In genomic region chr11:90722552-90723190, GRCh38 we compare ENCODE assay signal across 19 cellular contexts.
DNase-seq lines count a peak whose midpoint lies in the region; ATAC-seq and TF ChIP-seq lines count a peak whose summit lies in the region.
"Had no signal": no experiment of that assay in that cellular context is flagged by ENCODE, and none has a peak within 500 bp of the region (broad histone marks: within the 10 kb centered on the region; RNA-seq: fewer than 3 reads in every experiment).

No MANE protein-coding gene starts in this region.

- peak; percentile 78 for DNase-seq in DMS53 (lab: John Stamatoyannopoulos, UW)
- peak; percentile 50 for DNase-seq in SKM-1 (lab: John Stamatoyannopoulos, UW; ENCODE audit: unreplicated experiment)
- DNase-seq in foreskin keratinocyte: peak; percentile 40 to 62
- no peak for DNase-seq in inferior parietal cortex (ENCODE audit: extremely low spot score)
- DNase-seq in cardiac septum (ENCODE audit: low spot score): no peak
- DNase-seq in osteocyte (ENCODE audit: extremely low spot score, unreplicated experiment): no peak
- DNase-seq: activated CD4-positive, alpha-beta T cell treated with anti-CD3 and anti-CD28 coated beads for 4 hours; activated effector memory CD4-positive, alpha-beta T cell treated with anti-CD3 and anti-CD28 coated beads, Interleukin-2, amount 50 U/mL, for 16 hours; adrenal gland; Calu3; caudate nucleus; head of caudate nucleus; immature natural killer cell; naive B cell; stimulated activated CD4-positive, alpha-beta T cell treated with anti-CD3 and anti-CD28 coated beads, Interleukin-4, amount 100 ng/mL, for 1 hour; upper lobe of right lung had no signal

- TF ChIP-seq RAD21 in Ishikawa (IDR thresholded peaks at IDR 0.05; ENCODE audit: low read depth): no peak

- H3K36me3 Mint-ChIP-seq in osteocyte (ENCODE audit: unreplicated experiment): no peaks in the 10 kb centered on the region
- H3K36me3 Mint-ChIP-seq: immature natural killer cell, naive B cell had no signal

- H3K27ac Mint-ChIP-seq in osteocyte (ENCODE audit: unreplicated experiment): no peak overlapping the region
- H3K27ac Mint-ChIP-seq: immature natural killer cell had no signal

- no peak for TF ChIP-seq EP300 in Ishikawa (IDR thresholded peaks at IDR 0.05; ENCODE audit: borderline replicate concordance)

- no peaks in the 10 kb centered on the region for H3K27me3 ChIP-seq in foreskin keratinocyte
- H3K27me3 ChIP-seq: adrenal gland, esophagus muscularis mucosa, upper lobe of right lung had no signal

- H3K4me1 ChIP-seq in foreskin keratinocyte: no peaks in the 10 kb centered on the region
- H3K4me1 ChIP-seq: adrenal gland, upper lobe of right lung had no signal

- no peak overlapping the region for H3K4me3 Mint-ChIP-seq in osteocyte (ENCODE audit: unreplicated experiment)
- H3K4me3 Mint-ChIP-seq: immature natural killer cell had no signal

- ATAC-seq in foreskin keratinocyte (no peak), GM18861 (IDR thresholded peaks at IDR 0.05; ENCODE audit: unreplicated experiment) (no peak)
- ATAC-seq: upper lobe of right lung had no signal

- TF ChIP-seq CTCF in foreskin keratinocyte (conservative IDR thresholded peaks at IDR 0.05): no peak
- no peak for TF ChIP-seq CTCF in osteocyte (IDR thresholded peaks at IDR 0.05)

- intact Hi-C loops in cardiac septum (cut with DNase I): no loop called here

- peaks cover 3% of the 10 kb centered on the region for H3K9me3 Mint-ChIP-seq in osteocyte (ENCODE audit: unreplicated experiment)

- no peaks in the 10 kb centered on the region for H3K27me3 Mint-ChIP-seq in osteocyte (ENCODE audit: unreplicated experiment)
- H3K27me3 Mint-ChIP-seq: naive B cell had no signal

- no peaks in the 10 kb centered on the region for H3K4me1 Mint-ChIP-seq in osteocyte (ENCODE audit: unreplicated experiment)
- H3K4me1 Mint-ChIP-seq: immature natural killer cell, naive B cell had no signal

- no peak overlapping the region for H3K27ac ChIP-seq in foreskin keratinocyte
- H3K27ac ChIP-seq: adrenal gland, esophagus muscularis mucosa, upper lobe of right lung had no signal

TF ChIP-seq in Ishikawa, 13 proteins besides CTCF, POLR2A, EP300 and RAD21:
- TF ChIP-seq, protein P1, sequence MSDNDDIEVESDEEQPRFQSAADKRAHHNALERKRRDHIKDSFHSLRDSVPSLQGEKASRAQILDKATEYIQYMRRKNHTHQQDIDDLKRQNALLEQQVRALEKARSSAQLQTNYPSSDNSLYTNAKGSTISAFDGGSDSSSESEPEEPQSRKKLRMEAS (IDR thresholded peaks at IDR 0.05): no peak
- TF ChIP-seq CREB1 (IDR thresholded peaks at IDR 0.05; ENCODE audit: low read depth) (no peak), TAF1 (IDR thresholded peaks at IDR 0.05; ENCODE audit: low read depth) (no peak), CEBPB (IDR thresholded peaks at IDR 0.05) (peak; percentile 68; the same call in 1 of the 2 replicates), ZBTB7A (IDR thresholded peaks at IDR 0.05; ENCODE audit: low read depth) (no peak), TCF12 (IDR thresholded peaks at IDR 0.05; ENCODE audit: low read depth) (no peak), TEAD4 (IDR thresholded peaks at IDR 0.05) (no peak), EGR1 (IDR thresholded peaks at IDR 0.05) (no peak), FOXM1 (IDR thresholded peaks at IDR 0.05; ENCODE audit: borderline replicate concordance, low read depth) (no peak)

Comparison
In these comparisons a context has a peak if more than half of its experiments do, and no peak if none do; other contexts are left out.
1. DNase-seq: peak in DMS53 (single experiment), SKM-1 (single experiment) and foreskin keratinocyte (2 of 2); none in inferior parietal cortex (single experiment), cardiac septum (single experiment) and osteocyte (single experiment).